In the genomic region with DNA sequence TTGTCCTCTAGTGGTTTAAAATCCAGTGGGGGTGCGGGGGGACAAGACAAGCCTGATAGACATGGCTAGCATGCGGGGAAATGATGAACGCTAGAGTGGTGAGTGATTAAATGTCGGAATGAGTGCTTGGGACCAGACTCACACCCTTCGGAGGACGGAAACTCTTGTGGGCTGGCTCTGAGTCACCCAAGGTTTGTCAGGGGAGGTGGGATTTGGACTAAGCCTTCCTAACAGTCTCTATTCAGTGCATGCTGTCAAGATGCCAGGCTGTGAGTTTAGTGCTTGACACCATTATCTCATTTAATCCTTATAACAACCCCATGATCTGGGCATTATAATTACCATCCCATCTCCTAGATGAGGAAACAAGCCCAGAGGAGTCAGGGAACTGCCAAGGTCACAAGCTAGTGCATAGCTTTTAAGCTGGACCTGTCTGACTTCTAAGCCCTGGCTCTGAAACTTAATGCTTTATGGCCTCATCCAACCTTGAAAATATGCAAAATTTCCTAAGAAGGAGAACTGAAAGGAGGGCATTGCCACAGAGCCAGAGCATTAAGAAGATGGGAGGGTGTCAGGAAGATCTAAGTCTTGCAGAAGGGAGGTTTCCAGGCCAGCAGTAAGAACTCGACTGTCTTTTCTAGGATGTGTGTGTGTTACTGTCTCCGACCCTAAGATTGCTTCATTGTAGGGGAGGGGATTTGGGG, we compare ENCODE assay signal across 13 cellular contexts.
DNase-seq lines count a peak whose midpoint lies in the region; ATAC-seq and TF ChIP-seq lines count a peak whose summit lies in the region.
"Had no signal": no experiment of that assay in that cellular context is flagged by ENCODE, and none has a peak within 500 bp of the region (broad histone marks: within the 10 kb centered on the region; RNA-seq: fewer than 3 reads in every experiment).

No MANE protein-coding gene starts in this region.

- H3K79me2 ChIP-seq in fibroblast of lung (ENCODE audit: control insufficient read depth, insufficient read depth, low read length): no peaks in the 10 kb centered on the region

- H4K20me1 ChIP-seq in fibroblast of lung (ENCODE audit: control insufficient read depth, extremely low read depth, insufficient read depth, low read length): no peaks in the 10 kb centered on the region

- H3K36me3 Mint-ChIP-seq in activated CD8-positive, alpha-beta T cell treated with anti-CD3 and anti-CD28 coated beads for 36 hours (ENCODE audit: low read depth): no peaks in the 10 kb centered on the region
- no peaks in the 10 kb centered on the region for H3K36me3 Mint-ChIP-seq in activated CD8-positive, alpha-beta T cell treated with anti-CD3 and anti-CD28 coated beads, Interleukin-2, amount 10 ng/mL, durations not matched to agents 7 days and 5 days (ENCODE audit: low read depth)
- H3K36me3 Mint-ChIP-seq in stimulated activated naive B cell treated with anti-CD40 and anti-IgM and Interleukin-4, amounts not matched to agents 10 μg/mL and 1 μg/mL and 100 μg/mL, for 72 hours: no peaks in the 10 kb centered on the region
- H3K36me3 Mint-ChIP-seq in CD4-positive, alpha-beta T cell (ENCODE audit: low read depth): no peaks in the 10 kb centered on the region
- H3K36me3 Mint-ChIP-seq: WTC11 had no signal

- H3K4me3 ChIP-seq in fibroblast of lung (replicated peaks in 1 of 4; ENCODE audit: control extremely low read depth in 1 of 4, insufficient read depth in 1 of 4, low read depth in 3 of 4, low read length in 4 of 4) (no peak overlapping the region), H7 (ENCODE audit: insufficient read depth, low read depth, low read length) (no peak overlapping the region)
- H3K4me3 ChIP-seq: SK-N-MC had no signal

- no peak overlapping the region for H2AFZ ChIP-seq in fibroblast of lung (ENCODE audit: low read length)

- H3K4me1 Mint-ChIP-seq in activated CD8-positive, alpha-beta T cell treated with anti-CD3 and anti-CD28 coated beads for 36 hours (ENCODE audit: low read depth): no peaks in the 10 kb centered on the region
- no peaks in the 10 kb centered on the region for H3K4me1 Mint-ChIP-seq in activated CD8-positive, alpha-beta T cell treated with anti-CD3 and anti-CD28 coated beads, Interleukin-2, amount 10 ng/mL, durations not matched to agents 7 days and 5 days (ENCODE audit: low read depth)
- peaks cover 25 to 37% of the 10 kb centered on the region in 2 donors for H3K4me1 Mint-ChIP-seq in stimulated activated naive B cell treated with anti-CD40 and anti-IgM and Interleukin-4, amounts not matched to agents 10 μg/mL and 1 μg/mL and 100 μg/mL, for 72 hours
- H3K4me1 Mint-ChIP-seq in CD4-positive, alpha-beta T cell (ENCODE audit: low read depth): no peaks in the 10 kb centered on the region

- no peaks in the 10 kb centered on the region for H3K36me3 ChIP-seq in fibroblast of lung (ENCODE audit: control insufficient read depth, insufficient read depth, low read length)
- no peaks in the 10 kb centered on the region for H3K36me3 ChIP-seq in H7 (replicated peaks; ENCODE audit: control insufficient read depth, insufficient read depth, low read length)

- no peak overlapping the region for H3K4me3 Mint-ChIP-seq in activated CD8-positive, alpha-beta T cell treated with anti-CD3 and anti-CD28 coated beads for 36 hours
- H3K4me3 Mint-ChIP-seq in activated CD8-positive, alpha-beta T cell treated with anti-CD3 and anti-CD28 coated beads, Interleukin-2, amount 10 ng/mL, durations not matched to agents 7 days and 5 days: no peak overlapping the region
- no peak overlapping the region for H3K4me3 Mint-ChIP-seq in stimulated activated naive B cell treated with anti-CD40 and anti-IgM and Interleukin-4, amounts not matched to agents 10 μg/mL and 1 μg/mL and 100 μg/mL, for 72 hours
- H3K4me3 Mint-ChIP-seq in CD4-positive, alpha-beta T cell: no peak overlapping the region

- no peaks in the 10 kb centered on the region for H3K9me3 ChIP-seq in fibroblast of lung (ENCODE audit: control insufficient read depth, insufficient read depth, low read depth, low read length)
- no peaks in the 10 kb centered on the region for H3K9me3 ChIP-seq in CD4-positive, alpha-beta T cell (ENCODE audit: control insufficient read depth, low read length)

- H3K9ac ChIP-seq in fibroblast of lung (ENCODE audit: insufficient read depth, low read length): no peak overlapping the region

- TF ChIP-seq CTCF in activated CD8-positive, alpha-beta T cell treated with anti-CD3 and anti-CD28 coated beads for 36 hours (IDR thresholded peaks at IDR 0.05): no peak
- no peak for TF ChIP-seq CTCF in fibroblast of lung (conservative IDR thresholded peaks at IDR 0.05 in 1 of 2, IDR thresholded peaks at IDR 0.05 in 1 of 2; ENCODE audit: low read depth in 1 of 2, low read length in 2 of 2)
- no peak for TF ChIP-seq CTCF in CD4-positive, alpha-beta T cell (IDR thresholded peaks at IDR 0.05)

- no peaks in the 10 kb centered on the region for H3K9me3 Mint-ChIP-seq in activated CD8-positive, alpha-beta T cell treated with anti-CD3 and anti-CD28 coated beads for 36 hours
- H3K9me3 Mint-ChIP-seq in activated CD8-positive, alpha-beta T cell treated with anti-CD3 and anti-CD28 coated beads, Interleukin-2, amount 10 ng/mL, durations not matched to agents 7 days and 5 days (ENCODE audit: insufficient read depth): no peaks in the 10 kb centered on the region
- H3K9me3 Mint-ChIP-seq in stimulated activated naive B cell treated with anti-CD40 and anti-IgM and Interleukin-4, amounts not matched to agents 10 μg/mL and 1 μg/mL and 100 μg/mL, for 72 hours: no peaks in the 10 kb centered on the region
- no peaks in the 10 kb centered on the region for H3K9me3 Mint-ChIP-seq in CD4-positive, alpha-beta T cell
- H3K9me3 Mint-ChIP-seq: WTC11 had no signal

- peaks cover 41% of the 10 kb centered on the region for H3K27me3 Mint-ChIP-seq in activated CD8-positive, alpha-beta T cell treated with anti-CD3 and anti-CD28 coated beads for 36 hours
- peaks cover 50% of the 10 kb centered on the region for H3K27me3 Mint-ChIP-seq in activated CD8-positive, alpha-beta T cell treated with anti-CD3 and anti-CD28 coated beads, Interleukin-2, amount 10 ng/mL, durations not matched to agents 7 days and 5 days (ENCODE audit: low read depth)
- H3K27me3 Mint-ChIP-seq in stimulated activated naive B cell treated with anti-CD40 and anti-IgM and Interleukin-4, amounts not matched to agents 10 μg/mL and 1 μg/mL and 100 μg/mL, for 72 hours: peaks cover 37 to 40% of the 10 kb centered on the region in 2 donors
- peaks cover 53% of the 10 kb centered on the region for H3K27me3 Mint-ChIP-seq in CD4-positive, alpha-beta T cell

- POLR2A ChIA-PET in activated CD8-positive, alpha-beta T cell treated with anti-CD3 and anti-CD28 coated beads for 36 hours (lab: Charles Lee): no interaction called here
- POLR2A ChIA-PET in activated CD8-positive, alpha-beta T cell treated with anti-CD3 and anti-CD28 coated beads, Interleukin-2, amount 10 ng/mL, durations not matched to agents 7 days and 5 days (lab: Charles Lee): no interaction called here
- POLR2A ChIA-PET in CD4-positive, alpha-beta T cell (lab: Charles Lee): no interaction called here

- no peaks in the 10 kb centered on the region for H3K27me3 ChIP-seq in fibroblast of lung (ENCODE audit: control insufficient read depth, insufficient read depth, low read length)
- peaks cover 41% of the 10 kb centered on the region for H3K27me3 ChIP-seq in CD4-positive, alpha-beta T cell (ENCODE audit: control insufficient read depth, insufficient read depth, low read length)
- peaks cover 18% of the 10 kb centered on the region; the same call in 1 of the 2 replicates for H3K27me3 ChIP-seq in H7 (ENCODE audit: control insufficient read depth, insufficient read depth, low read length)

- no peak overlapping the region for H3K27ac ChIP-seq in fibroblast of lung (ENCODE audit: insufficient read depth, low read length)
- no peak overlapping the region for H3K27ac ChIP-seq in CD4-positive, alpha-beta T cell (ENCODE audit: low read depth, low read length)
- H3K27ac ChIP-seq: SK-N-MC had no signal

- ATAC-seq in activated CD8-positive, alpha-beta T cell treated with anti-CD3 and anti-CD28 coated beads for 36 hours: no peak
- ATAC-seq in activated CD8-positive, alpha-beta T cell treated with anti-CD3 and anti-CD28 coated beads, Interleukin-2, amount 10 ng/mL, durations not matched to agents 7 days and 5 days: no peak
- peak; percentile 72 to 83 for ATAC-seq in stimulated activated naive B cell treated with anti-CD40 and anti-IgM and Interleukin-4, amounts not matched to agents 10 μg/mL and 1 μg/mL and 100 μg/mL, for 72 hours (replicated peaks)
- ATAC-seq in CD4-positive, alpha-beta T cell (ENCODE audit: poor library complexity): no peak

- peak overlapping the region; percentile 68 for H3K4me2 ChIP-seq in fibroblast of lung (ENCODE audit: extremely low read depth, insufficient read depth, low read length)

- intact Hi-C loops in activated CD8-positive, alpha-beta T cell treated with anti-CD3 and anti-CD28 coated beads for 36 hours (cut with micrococcal nuclease): no loop called here
- intact Hi-C loops in CD4-positive, alpha-beta T cell (cut with DNase I, micrococcal nuclease): no loop called here

- CTCF ChIA-PET in activated CD8-positive, alpha-beta T cell treated with anti-CD3 and anti-CD28 coated beads for 36 hours (lab: Charles Lee): no interaction called here
- CTCF ChIA-PET in activated CD8-positive, alpha-beta T cell treated with anti-CD3 and anti-CD28 coated beads, Interleukin-2, amount 10 ng/mL, durations not matched to agents 7 days and 5 days (lab: Charles Lee): no interaction called here
- CTCF ChIA-PET in CD4-positive, alpha-beta T cell (lab: Charles Lee): no interaction called here

- peak; percentile 26 for DNase-seq in activated CD8-positive, alpha-beta T cell treated with anti-CD3 and anti-CD28 coated beads for 36 hours
- DNase-seq in activated CD8-positive, alpha-beta T cell treated with anti-CD3 and anti-CD28 coated beads, Interleukin-2, amount 10 ng/mL, durations not matched to agents 7 days and 5 days: no peak
- peak; percentile 5 for DNase-seq in NCI-H226
- peak in 1 of 2 donors; percentile 75 for DNase-seq in fibroblast of lung (ENCODE audit: low read depth in 2 of 2)
- DNase-seq in stimulated activated naive B cell treated with anti-CD40 and anti-IgM and Interleukin-4, amounts not matched to agents 10 μg/mL and 1 μg/mL and 100 μg/mL, for 72 hours: no peak
- no peak for DNase-seq in CD4-positive, alpha-beta T cell
- DNase-seq in HuH-7.5 (ENCODE audit: low spot score): no peak
- no peak for DNase-seq in H7
- DNase-seq: HCEC 1CT, NCI-H1694 treated with DMSO at 0.1 percent for 48 hours, NCI-H526 treated with DMSO at 0.1 percent for 48 hours had no signal

- H3K27ac Mint-ChIP-seq in activated CD8-positive, alpha-beta T cell treated with anti-CD3 and anti-CD28 coated beads for 36 hours: no peak overlapping the region
- no peak overlapping the region for H3K27ac Mint-ChIP-seq in activated CD8-positive, alpha-beta T cell treated with anti-CD3 and anti-CD28 coated beads, Interleukin-2, amount 10 ng/mL, durations not matched to agents 7 days and 5 days
- no peak overlapping the region for H3K27ac Mint-ChIP-seq in stimulated activated naive B cell treated with anti-CD40 and anti-IgM and Interleukin-4, amounts not matched to agents 10 μg/mL and 1 μg/mL and 100 μg/mL, for 72 hours
- no peak overlapping the region for H3K27ac Mint-ChIP-seq in CD4-positive, alpha-beta T cell
- H3K27ac Mint-ChIP-seq: WTC11 had no signal

- H3K4me1 ChIP-seq in fibroblast of lung (ENCODE audit: control insufficient read depth, extremely low read depth, insufficient read depth, low read length): no peaks in the 10 kb centered on the region

Comparison
In these comparisons a context has a peak if more than half of its experiments do, and no peak if none do; other contexts are left out.
1. DNase-seq: peak in activated CD8-positive, alpha-beta T cell treated with anti-CD3 and anti-CD28 coated beads for 36 hours (single experiment) and NCI-H226 (single experiment); none in activated CD8-positive, alpha-beta T cell treated with anti-CD3 and anti-CD28 coated beads, Interleukin-2, amount 10 ng/mL, durations not matched to agents 7 days and 5 days (single experiment), stimulated activated naive B cell treated with anti-CD40 and anti-IgM and Interleukin-4, amounts not matched to agents 10 μg/mL and 1 μg/mL and 100 μg/mL, for 72 hours (single experiment), CD4-positive, alpha-beta T cell (0 of 10), HuH-7.5 (single experiment) and H7 (single experiment).
2. ATAC-seq: peak in stimulated activated naive B cell treated with anti-CD40 and anti-IgM and Interleukin-4, amounts not matched to agents 10 μg/mL and 1 μg/mL and 100 μg/mL, for 72 hours (2 of 2); none in activated CD8-positive, alpha-beta T cell treated with anti-CD3 and anti-CD28 coated beads for 36 hours (single experiment), activated CD8-positive, alpha-beta T cell treated with anti-CD3 and anti-CD28 coated beads, Interleukin-2, amount 10 ng/mL, durations not matched to agents 7 days and 5 days (single experiment) and CD4-positive, alpha-beta T cell (single experiment).